Comparison of ENCODE assay signal across 14 cellular contexts in genomic region chr6:47651505-47651944, GRCh38. TPM values are rescaled to one million over a fixed set of nuclear protein-coding genes. Genes with fewer than 3 reads are reported as not detected.
A peak's percentile ranks its signal among the peaks of the same experiment; 100 is the strongest.
DNase-seq lines count a peak whose midpoint lies in the region; ATAC-seq, FAIRE-seq and TF ChIP-seq lines count a peak whose summit lies in the region.
"Had no signal": no experiment of that assay in that cellular context is flagged by ENCODE, and none has a peak within 500 bp of the region (broad histone marks: within the 10 kb centered on the region; RNA-seq: fewer than 3 reads in every experiment).

No MANE protein-coding gene starts in this region.

- H2BK20ac ChIP-seq in H1 (ENCODE audit: low read length) = no peak overlapping the region

- H3K14ac ChIP-seq in H1 (ENCODE audit: insufficient read length) = no peak overlapping the region

- no peaks in the 10 kb centered on the region for H3K27me3 ChIP-seq in H1 (replicated peaks in 1 of 4; ENCODE audit: control insufficient read depth in 3 of 4, extremely low read depth in 1 of 4, insufficient read depth in 3 of 4, low read length in 3 of 4)
- no peaks in the 10 kb centered on the region for H3K27me3 ChIP-seq in prostate gland (replicated peaks; ENCODE audit: insufficient read depth)
- peaks cover 0 to 9% of the 10 kb centered on the region in 2 experiments; a peak in 1 of 5 replicates for H3K27me3 ChIP-seq in HepG2 (ENCODE audit: control insufficient read depth in 1 of 2, insufficient read depth in 2 of 2, low read length in 2 of 2)
- H3K27me3 ChIP-seq in tibial artery = no peaks in the 10 kb centered on the region

- H3K56ac ChIP-seq in H1 (replicated peaks; ENCODE audit: insufficient read length, low read depth, low read length) = no peak overlapping the region

- H4K91ac ChIP-seq in H1 (replicated peaks; ENCODE audit: insufficient read length, low read length) = no peak overlapping the region

- TF ChIP-seq CTCF in OCI-LY7 (conservative IDR thresholded peaks at IDR 0.05; ENCODE audit: low read length) = no peak
- no peak for TF ChIP-seq CTCF in H1 (IDR thresholded peaks at IDR 0.05; ENCODE audit: control extremely low read depth in 1 of 3, insufficient read depth in 1 of 3, low read depth in 1 of 3, low read length in 3 of 3)
- no peak for TF ChIP-seq CTCF in prostate gland (IDR thresholded peaks at IDR 0.05)
- TF ChIP-seq CTCF in HepG2 (CRISPR knock-in tag; IDR thresholded peaks at IDR 0.05) = no peak
- TF ChIP-seq CTCF in tibial artery (IDR thresholded peaks at IDR 0.05) = no peak

- TF ChIP-seq RAD21 in H1 (IDR thresholded peaks at IDR 0.05 in 1 of 2, conservative IDR thresholded peaks at IDR 0.05 in 1 of 2; ENCODE audit: low read depth in 2 of 2, low read length in 2 of 2) = no peak
- no peak for TF ChIP-seq RAD21 in HepG2 (CRISPR knock-in tag; IDR thresholded peaks at IDR 0.05)

- no peak for ATAC-seq in sciatic nerve
- ATAC-seq in HepG2 = no peak

- H3K36me3 ChIP-seq in OCI-LY7 (ENCODE audit: insufficient read depth, low read length) = no peaks in the 10 kb centered on the region
- no peaks in the 10 kb centered on the region for H3K36me3 ChIP-seq in H1 (ENCODE audit: control insufficient read depth in 2 of 4, insufficient read depth in 4 of 4, low read length in 3 of 4)
- H3K36me3 ChIP-seq in prostate gland = no peaks in the 10 kb centered on the region
- H3K36me3 ChIP-seq in HepG2 (replicated peaks in 1 of 2; ENCODE audit: control insufficient read depth in 1 of 2, insufficient read depth in 2 of 2, low read length in 2 of 2) = no peaks in the 10 kb centered on the region
- H3K36me3 ChIP-seq in tibial artery = no peaks in the 10 kb centered on the region

- WGBS in H1 (ENCODE audit: extremely low coverage in 1 of 2, insufficient coverage in 1 of 2, insufficient read length in 1 of 2, insufficient replicate concordance in 2 of 2, low coverage in 1 of 2, low lambda C conversion rate in 2 of 2, missing lambda C conversion rate in 1 of 2), 2 experiments = 76% methylated on average over 6 of the region's 6 CpGs; no CpG with 5 or more reads in 1 of the 2 experiments
- 50% methylated on average over 6 of the region's 6 CpGs for WGBS in prostate gland
- under 1% methylated on average over 6 of the region's 6 CpGs for WGBS in HepG2 (ENCODE audit: low lambda C conversion rate)

- no peak overlapping the region for H3K18ac ChIP-seq in H1 (ENCODE audit: extremely low read depth, low read length)

- no peak overlapping the region for H3K23ac ChIP-seq in H1 (ENCODE audit: insufficient read length)

- FAIRE-seq in H1 (lab: Jason Lieb, UNC) (no peak), HepG2 (lab: Jason Lieb, UNC) (no peak)

- H2AFZ ChIP-seq in OCI-LY7 (ENCODE audit: low read length) (peak overlapping the region; percentile 19; the same call in 1 of the 2 replicates), H1 (ENCODE audit: low read length) (peak overlapping the region; percentile 5; the same call in 1 of the 2 replicates), HepG2 (ENCODE audit: low read length) (no peak overlapping the region)

- no peak overlapping the region for H2BK12ac ChIP-seq in H1 (ENCODE audit: low read depth, low read length)

- no peak overlapping the region for H3K27ac ChIP-seq in OCI-LY7 (ENCODE audit: low read depth, low read length, poor library complexity, severe bottlenecking)
- no peak overlapping the region for H3K27ac ChIP-seq in H1 (ENCODE audit: low read depth, low read length)
- no peak overlapping the region for H3K27ac ChIP-seq in prostate gland
- H3K27ac ChIP-seq in HepG2 (ENCODE audit: extremely low read length, insufficient read depth, low read length) = no peak overlapping the region
- H3K27ac ChIP-seq in tibial artery = no peak overlapping the region

- no peak for TF ChIP-seq EP300 in H1 (IDR thresholded peaks at IDR 0.05; ENCODE audit: borderline replicate concordance in 1 of 2, low read depth in 2 of 2, low read length in 2 of 2)
- no peak for TF ChIP-seq EP300 in HepG2 (IDR thresholded peaks at IDR 0.05; ENCODE audit: low read depth in 2 of 2, low read length in 2 of 2)
- no peak for TF ChIP-seq EP300 in HepG2 (CRISPR knock-in tag; IDR thresholded peaks at IDR 0.05; ENCODE audit: borderline replicate concordance)

- POLR2A ChIA-PET in OCI-LY7 (lab: Charles Lee) = no interaction called here
- POLR2A ChIA-PET in H1 (lab: Charles Lee; ENCODE audit: partially characterized antibody) = no interaction called here
- POLR2A ChIA-PET in HepG2 (lab: Yijun Ruan, JAX) = no interaction called here

- intact Hi-C loops in OCI-LY7 (cut with micrococcal nuclease; ENCODE audit: unreplicated experiment) = no loop called here
- intact Hi-C loops in sciatic nerve (cut with DNase I) = no loop called here
- intact Hi-C loops in prostate gland (cut with DNase I) = no loop called here
- intact Hi-C loops in HepG2 (cut with micrococcal nuclease; ENCODE audit: unreplicated experiment) = no loop called here
- intact Hi-C loops in tibial artery (cut with DNase I; ENCODE audit: low total_unique reads) = no loop called here

- CTCF ChIA-PET in OCI-LY7 (lab: Charles Lee; ENCODE audit: unreplicated experiment) (no interaction called here), H1 (lab: Charles Lee; ENCODE audit: partially characterized antibody) (interaction anchor here (0.6 to 5.4 kb wide), 3 partner anchors 20 to 82 kb away, joined by 3 to 25 read pairs (median 4); no protein-coding TSS in a partner anchor), HepG2 (lab: Yijun Ruan, JAX; ENCODE audit: low intra/inter-chr PET ratio, low total read pairs) (no interaction called here)

- H3K9ac ChIP-seq in H1 (replicated peaks in 1 of 4; ENCODE audit: extremely low read depth in 1 of 4, low read depth in 3 of 4, low read length in 3 of 4) (no peak overlapping the region), HepG2 (ENCODE audit: insufficient read depth, low read depth, low read length) (no peak overlapping the region)

- TF ChIP-seq POLR2A in H1 (IDR thresholded peaks at IDR 0.05; ENCODE audit: control extremely low read depth in 1 of 2, low read depth in 2 of 2, low read length in 2 of 2) (no peak), prostate gland (IDR thresholded peaks at IDR 0.05) (no peak), HepG2 (IDR thresholded peaks at IDR 0.05; ENCODE audit: insufficient read depth in 1 of 2, low read depth in 2 of 2, low read length in 2 of 2) (no peak)

- no peaks in the 10 kb centered on the region for H3K9me3 ChIP-seq in OCI-LY7 (ENCODE audit: low read length)
- no peaks in the 10 kb centered on the region for H3K9me3 ChIP-seq in H1 (ENCODE audit: insufficient read depth in 2 of 2, low read depth in 1 of 2, low read length in 1 of 2)
- H3K9me3 ChIP-seq in prostate gland = no peaks in the 10 kb centered on the region
- no peaks in the 10 kb centered on the region for H3K9me3 ChIP-seq in HepG2 (ENCODE audit: low read length)
- H3K9me3 ChIP-seq in tibial artery = no peaks in the 10 kb centered on the region

- H3K4me1 ChIP-seq in OCI-LY7 (ENCODE audit: insufficient read depth, low read length, poor library complexity, severe bottlenecking) (peaks cover 6% of the 10 kb centered on the region), H1 (replicated peaks in 1 of 4; ENCODE audit: control insufficient read depth in 3 of 4, insufficient read depth in 4 of 4, low read length in 3 of 4) (peaks cover 0 to 4% (median 1%) of the 10 kb centered on the region in 4 experiments; a peak in 1 of 7 replicates), prostate gland (replicated peaks) (no peaks in the 10 kb centered on the region), HepG2 (ENCODE audit: insufficient read depth, low read length) (no peaks in the 10 kb centered on the region), tibial artery (no peaks in the 10 kb centered on the region)

- H3K79me1 ChIP-seq in H1 (ENCODE audit: low read depth, low read length) = no peaks in the 10 kb centered on the region

- no peak overlapping the region for H2BK15ac ChIP-seq in H1 (ENCODE audit: low read length)

- no peak overlapping the region for H2BK5ac ChIP-seq in H1 (ENCODE audit: low read depth, low read length)

- no peaks in the 10 kb centered on the region for H3K9me2 ChIP-seq in OCI-LY7 (ENCODE audit: insufficient read depth, low read length)

- no peak overlapping the region for H2AK5ac ChIP-seq in H1 (ENCODE audit: low read depth, low read length)

- H4K5ac ChIP-seq in H1 (ENCODE audit: insufficient read length, low read depth, low read length) = no peak overlapping the region

- H4K20me1 ChIP-seq in OCI-LY7 (ENCODE audit: insufficient read depth, low read length) (no peaks in the 10 kb centered on the region), H1 (replicated peaks in 1 of 2; ENCODE audit: control insufficient read depth in 1 of 2, insufficient read depth in 2 of 2, low read length in 2 of 2) (no peaks in the 10 kb centered on the region), HepG2 (ENCODE audit: insufficient read depth, low read length) (no peaks in the 10 kb centered on the region)

- H3K23me2 ChIP-seq in H1 (ENCODE audit: low read depth, low read length) = no peaks in the 10 kb centered on the region

- H2BK120ac ChIP-seq in H1 (replicated peaks; ENCODE audit: low read depth, low read length) = no peak overlapping the region

- BruUV-seq in OCI-LY7 (replicated peaks; lab: Mats Ljungman, UMichigan) = no TSS peak
- no TSS peak for BruUV-seq in HepG2 (replicated peaks; lab: Mats Ljungman, UMichigan)

- no peak overlapping the region for H3K4ac ChIP-seq in H1 (replicated peaks; ENCODE audit: insufficient read length, low read depth, low read length)

- in situ Hi-C loops in Caki2 (cut with HindIII; ENCODE audit: low pct_unique_long_range_greater_than_20kb, low sequenced_read_pairs) (no loop called here), HepG2 (cut with HindIII; ENCODE audit: extremely low pct_ligation_motif_present, low pct_unique_long_range_greater_than_20kb) (no loop called here)

- H3K79me2 ChIP-seq in OCI-LY7 (ENCODE audit: insufficient read depth, low read depth, low read length) (no peaks in the 10 kb centered on the region), H1 (ENCODE audit: control insufficient read depth in 1 of 2, insufficient read depth in 2 of 2, low read length in 2 of 2) (no peaks in the 10 kb centered on the region), HepG2 (ENCODE audit: insufficient read depth, low read length) (no peaks in the 10 kb centered on the region)

- H3K4me2 ChIP-seq in OCI-LY7 (ENCODE audit: low read length) = no peak overlapping the region
- H3K4me2 ChIP-seq in H1 (ENCODE audit: insufficient read depth in 1 of 2, low read depth in 2 of 2, low read length in 2 of 2) = no peak overlapping the region
- H3K4me2 ChIP-seq in HepG2 (ENCODE audit: low read depth, low read length) = no peak overlapping the region

- DNase-seq in Caki2 (ENCODE audit: low read depth) (peak; percentile 74), OCI-LY7 (ENCODE audit: low spot score) (no peak), H1 (ENCODE audit: low read depth in 1 of 2, low spot score in 2 of 2) (no peak), non-pigmented ciliary epithelial cell (ENCODE audit: low read depth) (peak; percentile 45), sciatic nerve (ENCODE audit: low spot score) (no peak), prostate gland (ENCODE audit: low spot score) (no peak), HepG2 (ENCODE audit: low spot score) (no peak), tibial artery (no peak)
- DNase-seq: CD4-positive, alpha-beta T cell; islet precursor cell; NCI-H2081 treated with DMSO at 0.1 percent for 48 hours; T1000 had no signal

- no peak overlapping the region for H3K4me3 ChIP-seq in OCI-LY7 (ENCODE audit: low read depth, low read length, poor library complexity, severe bottlenecking)
- no peak overlapping the region for H3K4me3 ChIP-seq in H1 (ENCODE audit: extremely low read depth in 1 of 4, insufficient read depth in 2 of 4, low read depth in 3 of 4, low read length in 4 of 4)
- no peak overlapping the region for H3K4me3 ChIP-seq in prostate gland
- H3K4me3 ChIP-seq in HepG2 (replicated peaks in 1 of 3; ENCODE audit: insufficient read depth in 1 of 3, low read depth in 2 of 3, low read length in 3 of 3) = no peak overlapping the region
- H3K4me3 ChIP-seq in tibial artery = no peak overlapping the region

- no peak overlapping the region for H4K8ac ChIP-seq in H1 (ENCODE audit: extremely low read depth, insufficient read depth, low read length)

RNA-seq across cellular contexts. Expression of gene ADGRF4, which starts 46.9 kb away (rescaled TPM):
- total RNA-seq in Caki2 (2014; rRNA removed; shearing (Covaris generic); ENCODE audit: low replicate concordance) = 3.9 and 6.5 TPM in 2 replicates
- not detected in 2 replicates for total RNA-seq in OCI-LY7 (2014; rRNA removed; shearing (Covaris generic))
- not detected in 2 replicates for total RNA-seq in OCI-LY7 (2022)
- not detected in 2 replicates for total RNA-seq in H1 (2021; fragmentation: NEBNext Ultra II Directional; extraction: Animal tissue kit (Norgen Biotek cat#: 25700))
- 0.02 TPM in 1 of 2 replicates, not detected in the other for polyA plus RNA-seq in H1 (2011; rRNA removed)
- not detected for polyA plus RNA-seq in H1 (2011; cell fraction: cytosol; rRNA removed)
- not detected for polyA plus RNA-seq in H1 (2011; cell fraction: nucleus; rRNA removed)
- not detected in 4 replicates for polyA plus RNA-seq in H1 (2012, experiment 1 of 2)
- polyA plus RNA-seq in H1 (2012, experiment 2 of 2) = not detected
- polyA plus RNA-seq in H1 (2013, experiment 1 of 2) = not detected
- polyA plus RNA-seq in H1 (2013, experiment 2 of 2) = not detected
- polyA minus RNA-seq in H1 (2011; rRNA and poly(A)+ RNA removed) = not detected in 2 replicates
- polyA minus RNA-seq in H1 (2011; cell fraction: cytosol; rRNA and poly(A)+ RNA removed) = not detected
- polyA minus RNA-seq in H1 (2011; cell fraction: nucleus; rRNA and poly(A)+ RNA removed) = not detected
- total RNA-seq in sciatic nerve = not detected
- total RNA-seq in prostate gland = under 1 TPM in 1 of 2 donors, not detected in 1; 0.23 TPM
- total RNA-seq in HepG2 (2016; rRNA removed; fragmentation: Illumina TruSeq; extraction: Trizol) = not detected in 2 replicates
- total RNA-seq in HepG2 (2016; cell fraction: cytosol; rRNA removed; fragmentation: Illumina TruSeq; extraction: Trizol; ENCODE audit: low read depth) = not detected in 2 replicates
- total RNA-seq in HepG2 (2016; cell fraction: insoluble cytoplasmic fraction; rRNA removed; fragmentation: Illumina TruSeq; extraction: Trizol) = not detected in 2 replicates
- total RNA-seq in HepG2 (2016; cell fraction: membrane; rRNA removed; fragmentation: Illumina TruSeq; extraction: Trizol) = not detected in 2 replicates
- not detected in 2 replicates for total RNA-seq in HepG2 (2016; cell fraction: nucleus; rRNA removed; fragmentation: Illumina TruSeq; extraction: Trizol)
- polyA plus RNA-seq in HepG2 (2011; rRNA removed) = 0.01 TPM in 1 of 2 replicates, not detected in the other
- 0.01 TPM in 2 replicates for polyA plus RNA-seq in HepG2 (2011; cell fraction: cytosol; rRNA removed)
- polyA plus RNA-seq in HepG2 (2011; cell fraction: nucleus; rRNA removed) = not detected in 2 replicates
- not detected in 2 replicates for polyA plus RNA-seq in HepG2 (2012)
- polyA plus RNA-seq in HepG2 (2016; cell fraction: cytosol; fragmentation: Illumina TruSeq; extraction: Trizol; ENCODE audit: low read depth) = not detected in 2 replicates
- polyA plus RNA-seq in HepG2 (2016; cell fraction: insoluble cytoplasmic fraction; fragmentation: Illumina TruSeq; extraction: Trizol; ENCODE audit: low read depth) = not detected in 2 replicates
- not detected in 2 replicates for polyA plus RNA-seq in HepG2 (2016; cell fraction: membrane; fragmentation: Illumina TruSeq; extraction: Trizol; ENCODE audit: low read depth)
- polyA plus RNA-seq in HepG2 (2016; cell fraction: nucleus; fragmentation: Illumina TruSeq; extraction: Trizol; ENCODE audit: insufficient read depth, low read depth) = not detected in 2 replicates
- polyA minus RNA-seq in HepG2 (2011; rRNA and poly(A)+ RNA removed; ENCODE audit: low replicate concordance) = 0.21 TPM in 1 of 2 replicates, not detected in the other
- not detected in 2 replicates for polyA minus RNA-seq in HepG2 (2011; cell fraction: cytosol; rRNA and poly(A)+ RNA removed)
- not detected in 2 replicates for polyA minus RNA-seq in HepG2 (2011; cell fraction: nucleus; rRNA and poly(A)+ RNA removed)
- total RNA-seq: CD4-positive, alpha-beta T cell had no signal
- polyA plus RNA-seq: IgD-negative memory B cell, neural cell had no signal

Comparison
In these comparisons a context has a peak if more than half of its experiments do, and no peak if none do; other contexts are left out.
1. DNase-seq: peak in Caki2 (single experiment) and non-pigmented ciliary epithelial cell (single experiment); none in OCI-LY7 (single experiment), H1 (0 of 2), sciatic nerve (single experiment), prostate gland (single experiment), HepG2 (single experiment) and tibial artery (0 of 2).